1 cellular context compared by ENCODE assay signal in the genomic region with DNA sequence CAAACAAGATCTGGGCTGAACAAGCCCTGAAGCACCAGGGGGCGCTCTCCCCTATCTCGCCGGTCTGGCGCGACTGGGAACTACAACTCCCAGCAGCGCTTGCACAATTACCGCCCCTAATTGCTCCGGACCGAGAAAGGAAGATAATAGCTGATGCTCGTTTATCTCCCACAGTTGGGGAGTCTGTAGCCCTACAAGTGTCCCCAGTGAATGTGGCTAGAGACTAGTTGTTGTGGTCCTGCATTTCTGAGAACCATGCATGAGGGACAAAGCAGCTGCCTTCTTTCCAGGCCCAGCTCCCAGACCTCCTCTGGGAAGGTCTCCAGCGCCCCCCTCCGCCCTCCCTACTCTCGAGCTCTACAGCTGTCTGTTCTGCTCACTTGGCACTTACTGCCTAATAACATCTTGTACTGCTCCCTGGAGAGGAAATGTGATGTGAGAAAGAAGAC.
TF ChIP-seq lines count a peak whose summit lies in the region.

No MANE protein-coding gene starts in this region.

TF ChIP-seq in HepG2, 621 proteins besides CTCF, POLR2A, EP300 and RAD21 (continued from another document and continues in another):
- TF ChIP-seq, protein P1, sequence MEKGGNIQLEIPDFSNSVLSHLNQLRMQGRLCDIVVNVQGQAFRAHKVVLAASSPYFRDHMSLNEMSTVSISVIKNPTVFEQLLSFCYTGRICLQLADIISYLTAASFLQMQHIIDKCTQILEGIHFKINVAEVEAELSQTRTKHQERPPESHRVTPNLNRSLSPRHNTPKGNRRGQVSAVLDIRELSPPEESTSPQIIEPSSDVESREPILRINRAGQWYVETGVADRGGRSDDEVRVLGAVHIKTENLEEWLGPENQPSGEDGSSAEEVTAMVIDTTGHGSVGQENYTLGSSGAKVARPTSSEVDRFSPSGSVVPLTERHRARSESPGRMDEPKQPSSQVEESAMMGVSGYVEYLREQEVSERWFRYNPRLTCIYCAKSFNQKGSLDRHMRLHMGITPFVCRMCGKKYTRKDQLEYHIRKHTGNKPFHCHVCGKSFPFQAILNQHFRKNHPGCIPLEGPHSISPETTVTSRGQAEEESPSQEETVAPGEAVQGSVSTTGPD (CRISPR knock-in tag; IDR thresholded peaks at IDR 0.05), result 0 out of 2 replicates have a peak, but pooled peaks have one; percentile 28
- TF ChIP-seq CREB1 (IDR thresholded peaks at IDR 0.05), result no peak
- TF ChIP-seq CREB1 (CRISPR knock-in tag; IDR thresholded peaks at IDR 0.05), result peak; percentile 47; the same call in 1 of the 2 replicates
- TF ChIP-seq RARA (CRISPR knock-in tag; IDR thresholded peaks at IDR 0.05), result no peak
- TF ChIP-seq MYNN (CRISPR knock-in tag; IDR thresholded peaks at IDR 0.05; ENCODE audit: low read depth), result no peak
- TF ChIP-seq ZNF841 (CRISPR knock-in tag; IDR thresholded peaks at IDR 0.05; ENCODE audit: borderline replicate concordance), result no peak
- TF ChIP-seq, protein P2, sequence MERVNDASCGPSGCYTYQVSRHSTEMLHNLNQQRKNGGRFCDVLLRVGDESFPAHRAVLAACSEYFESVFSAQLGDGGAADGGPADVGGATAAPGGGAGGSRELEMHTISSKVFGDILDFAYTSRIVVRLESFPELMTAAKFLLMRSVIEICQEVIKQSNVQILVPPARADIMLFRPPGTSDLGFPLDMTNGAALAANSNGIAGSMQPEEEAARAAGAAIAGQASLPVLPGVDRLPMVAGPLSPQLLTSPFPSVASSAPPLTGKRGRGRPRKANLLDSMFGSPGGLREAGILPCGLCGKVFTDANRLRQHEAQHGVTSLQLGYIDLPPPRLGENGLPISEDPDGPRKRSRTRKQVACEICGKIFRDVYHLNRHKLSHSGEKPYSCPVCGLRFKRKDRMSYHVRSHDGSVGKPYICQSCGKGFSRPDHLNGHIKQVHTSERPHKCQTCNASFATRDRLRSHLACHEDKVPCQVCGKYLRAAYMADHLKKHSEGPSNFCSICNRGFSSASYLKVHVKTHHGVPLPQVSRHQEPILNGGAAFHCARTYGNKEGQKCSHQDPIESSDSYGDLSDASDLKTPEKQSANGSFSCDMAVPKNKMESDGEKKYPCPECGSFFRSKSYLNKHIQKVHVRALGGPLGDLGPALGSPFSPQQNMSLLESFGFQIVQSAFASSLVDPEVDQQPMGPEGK (CRISPR knock-in tag; IDR thresholded peaks at IDR 0.05), result peak; percentile 31; the same call in 1 of the 2 replicates
- no peak for TF ChIP-seq ZNF30 (CRISPR knock-in tag; IDR thresholded peaks at IDR 0.05)
- no peak for TF ChIP-seq TEAD3 (CRISPR knock-in tag; optimal IDR thresholded peaks at IDR 0.05; ENCODE audit: borderline replicate concordance)
- TF ChIP-seq SSRP1 (CRISPR knock-in tag; IDR thresholded peaks at IDR 0.05), result no peak
- TF ChIP-seq ZNF432 (CRISPR knock-in tag; IDR thresholded peaks at IDR 0.05; ENCODE audit: borderline replicate concordance), result no peak
- TF ChIP-seq KLF16 (CRISPR knock-in tag; IDR thresholded peaks at IDR 0.05), result peak in 1 of 2 experiments; percentile 54; a peak in 1 of 4 replicates
- TF ChIP-seq ZNF292 (CRISPR knock-in tag; IDR thresholded peaks at IDR 0.05; ENCODE audit: borderline replicate concordance, low read depth), result no peak
- no peak for TF ChIP-seq NCOA2 (CRISPR knock-in tag; IDR thresholded peaks at IDR 0.05)
- TF ChIP-seq FOSL2 (CRISPR knock-in tag; IDR thresholded peaks at IDR 0.05), result peak; percentile 40; the same call in 1 of the 2 replicates
- TF ChIP-seq ZBTB7A (CRISPR knock-in tag; IDR thresholded peaks at IDR 0.05), result no peak
- TF ChIP-seq ZNF224 (CRISPR knock-in tag; IDR thresholded peaks at IDR 0.05), result no peak
- TF ChIP-seq TOPORS (CRISPR knock-in tag; IDR thresholded peaks at IDR 0.05), result no peak
- TF ChIP-seq HIVEP1 (CRISPR knock-in tag; IDR thresholded peaks at IDR 0.05), result 0 out of 2 replicates have a peak, but pooled peaks have one; percentile 37
- no peak for TF ChIP-seq ZSCAN25 (CRISPR knock-in tag; IDR thresholded peaks at IDR 0.05)
- no peak for TF ChIP-seq PRMT3 (CRISPR knock-in tag; IDR thresholded peaks at IDR 0.05; ENCODE audit: borderline replicate concordance, low read depth)
- TF ChIP-seq FOSL1 (CRISPR knock-in tag; IDR thresholded peaks at IDR 0.05; ENCODE audit: borderline replicate concordance), result no peak
- TF ChIP-seq TMF1 (CRISPR knock-in tag; IDR thresholded peaks at IDR 0.05; ENCODE audit: low read depth), result no peak
- no peak for TF ChIP-seq HNRNPK (IDR thresholded peaks at IDR 0.05; ENCODE audit: low read depth, low read length, poor library complexity, severe bottlenecking)
- no peak for TF ChIP-seq ZSCAN12 (CRISPR knock-in tag; IDR thresholded peaks at IDR 0.05)
- TF ChIP-seq ZNF660 (CRISPR knock-in tag; IDR thresholded peaks at IDR 0.05; ENCODE audit: borderline replicate concordance, low read depth), result no peak
- TF ChIP-seq ZNF225 (CRISPR knock-in tag; IDR thresholded peaks at IDR 0.05), result no peak
- TF ChIP-seq, protein P3, sequence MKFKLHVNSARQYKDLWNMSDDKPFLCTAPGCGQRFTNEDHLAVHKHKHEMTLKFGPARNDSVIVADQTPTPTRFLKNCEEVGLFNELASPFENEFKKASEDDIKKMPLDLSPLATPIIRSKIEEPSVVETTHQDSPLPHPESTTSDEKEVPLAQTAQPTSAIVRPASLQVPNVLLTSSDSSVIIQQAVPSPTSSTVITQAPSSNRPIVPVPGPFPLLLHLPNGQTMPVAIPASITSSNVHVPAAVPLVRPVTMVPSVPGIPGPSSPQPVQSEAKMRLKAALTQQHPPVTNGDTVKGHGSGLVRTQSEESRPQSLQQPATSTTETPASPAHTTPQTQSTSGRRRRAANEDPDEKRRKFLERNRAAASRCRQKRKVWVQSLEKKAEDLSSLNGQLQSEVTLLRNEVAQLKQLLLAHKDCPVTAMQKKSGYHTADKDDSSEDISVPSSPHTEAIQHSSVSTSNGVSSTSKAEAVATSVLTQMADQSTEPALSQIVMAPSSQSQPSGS (CRISPR knock-in tag; IDR thresholded peaks at IDR 0.05), result no peak
- no peak for TF ChIP-seq TCF12 (IDR thresholded peaks at IDR 0.05)
- no peak for TF ChIP-seq TCF12 (CRISPR knock-in tag; IDR thresholded peaks at IDR 0.05)
- TF ChIP-seq, protein P4, sequence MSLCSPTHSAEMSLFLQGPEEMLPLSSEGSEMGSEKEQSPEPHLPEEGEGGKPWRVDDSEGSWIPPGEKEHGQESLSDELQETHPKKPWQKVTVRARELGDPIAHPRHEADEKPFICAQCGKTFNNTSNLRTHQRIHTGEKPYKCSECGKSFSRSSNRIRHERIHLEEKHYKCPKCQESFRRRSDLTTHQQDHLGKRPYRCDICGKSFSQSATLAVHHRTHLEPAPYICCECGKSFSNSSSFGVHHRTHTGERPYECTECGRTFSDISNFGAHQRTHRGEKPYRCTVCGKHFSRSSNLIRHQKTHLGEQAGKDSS (CRISPR knock-in tag; IDR thresholded peaks at IDR 0.05; ENCODE audit: borderline replicate concordance, low read depth), result no peak
- TF ChIP-seq CENPT (CRISPR knock-in tag; IDR thresholded peaks at IDR 0.05; ENCODE audit: low read depth), result no peak
- no peak for TF ChIP-seq PPARG (CRISPR knock-in tag; conservative IDR thresholded peaks at IDR 0.05)
- TF ChIP-seq, protein P5, sequence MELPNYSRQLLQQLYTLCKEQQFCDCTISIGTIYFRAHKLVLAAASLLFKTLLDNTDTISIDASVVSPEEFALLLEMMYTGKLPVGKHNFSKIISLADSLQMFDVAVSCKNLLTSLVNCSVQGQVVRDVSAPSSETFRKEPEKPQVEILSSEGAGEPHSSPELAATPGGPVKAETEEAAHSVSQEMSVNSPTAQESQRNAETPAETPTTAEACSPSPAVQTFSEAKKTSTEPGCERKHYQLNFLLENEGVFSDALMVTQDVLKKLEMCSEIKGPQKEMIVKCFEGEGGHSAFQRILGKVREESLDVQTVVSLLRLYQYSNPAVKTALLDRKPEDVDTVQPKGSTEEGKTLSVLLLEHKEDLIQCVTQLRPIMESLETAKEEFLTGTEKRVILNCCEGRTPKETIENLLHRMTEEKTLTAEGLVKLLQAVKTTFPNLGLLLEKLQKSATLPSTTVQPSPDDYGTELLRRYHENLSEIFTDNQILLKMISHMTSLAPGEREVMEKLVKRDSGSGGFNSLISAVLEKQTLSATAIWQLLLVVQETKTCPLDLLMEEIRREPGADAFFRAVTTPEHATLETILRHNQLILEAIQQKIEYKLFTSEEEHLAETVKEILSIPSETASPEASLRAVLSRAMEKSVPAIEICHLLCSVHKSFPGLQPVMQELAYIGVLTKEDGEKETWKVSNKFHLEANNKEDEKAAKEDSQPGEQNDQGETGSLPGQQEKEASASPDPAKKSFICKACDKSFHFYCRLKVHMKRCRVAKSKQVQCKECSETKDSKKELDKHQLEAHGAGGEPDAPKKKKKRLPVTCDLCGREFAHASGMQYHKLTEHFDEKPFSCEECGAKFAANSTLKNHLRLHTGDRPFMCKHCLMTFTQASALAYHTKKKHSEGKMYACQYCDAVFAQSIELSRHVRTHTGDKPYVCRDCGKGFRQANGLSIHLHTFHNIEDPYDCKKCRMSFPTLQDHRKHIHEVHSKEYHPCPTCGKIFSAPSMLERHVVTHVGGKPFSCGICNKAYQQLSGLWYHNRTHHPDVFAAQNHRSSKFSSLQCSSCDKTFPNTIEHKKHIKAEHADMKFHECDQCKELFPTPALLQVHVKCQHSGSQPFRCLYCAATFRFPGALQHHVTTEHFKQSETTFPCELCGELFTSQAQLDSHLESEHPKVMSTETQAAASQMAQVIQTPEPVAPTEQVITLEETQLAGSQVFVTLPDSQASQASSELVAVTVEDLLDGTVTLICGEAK (IDR thresholded peaks at IDR 0.05), result no peak
- TF ChIP-seq, protein P5 (CRISPR knock-in tag; IDR thresholded peaks at IDR 0.05), result no peak
- no peak for TF ChIP-seq ZNF274 (CRISPR knock-in tag; IDR thresholded peaks at IDR 0.05)
- TF ChIP-seq NR2F1 (CRISPR knock-in tag; IDR thresholded peaks at IDR 0.05), result no peak
- TF ChIP-seq KMT2B (CRISPR knock-in tag; IDR thresholded peaks at IDR 0.05), result no peak
- no peak for TF ChIP-seq RARG (CRISPR knock-in tag; IDR thresholded peaks at IDR 0.05; ENCODE audit: low read depth)
- peak; percentile 22 for TF ChIP-seq SKI (IDR thresholded peaks at IDR 0.05; ENCODE audit: partially characterized antibody)
- TF ChIP-seq SRSF1 (optimal IDR thresholded peaks at IDR 0.05; ENCODE audit: low read depth, low read length), result no peak
- TF ChIP-seq, protein P6, sequence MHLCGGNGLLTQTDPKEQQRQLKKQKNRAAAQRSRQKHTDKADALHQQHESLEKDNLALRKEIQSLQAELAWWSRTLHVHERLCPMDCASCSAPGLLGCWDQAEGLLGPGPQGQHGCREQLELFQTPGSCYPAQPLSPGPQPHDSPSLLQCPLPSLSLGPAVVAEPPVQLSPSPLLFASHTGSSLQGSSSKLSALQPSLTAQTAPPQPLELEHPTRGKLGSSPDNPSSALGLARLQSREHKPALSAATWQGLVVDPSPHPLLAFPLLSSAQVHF (CRISPR knock-in tag; IDR thresholded peaks at IDR 0.05), result no peak
- TF ChIP-seq ZNF614 (CRISPR knock-in tag; IDR thresholded peaks at IDR 0.05; ENCODE audit: borderline replicate concordance), result peak; percentile 47; the same call in 1 of the 2 replicates
- no peak for TF ChIP-seq ARNT (IDR thresholded peaks at IDR 0.05)
- peak; percentile 75 for TF ChIP-seq GABPB1 (CRISPR knock-in tag; IDR thresholded peaks at IDR 0.05)
- peak; percentile 66 for TF ChIP-seq SMC3 (IDR thresholded peaks at IDR 0.05; ENCODE audit: low read length)
- TF ChIP-seq ZNF317 (CRISPR knock-in tag; IDR thresholded peaks at IDR 0.05), result peak; percentile 71
- TF ChIP-seq UBTF (CRISPR knock-in tag; IDR thresholded peaks at IDR 0.05), result no peak
- TF ChIP-seq ZNF776 (CRISPR knock-in tag; IDR thresholded peaks at IDR 0.05), result peak; percentile 60; the same call in 1 of the 2 replicates
- no peak for TF ChIP-seq ZNF460 (CRISPR knock-in tag; IDR thresholded peaks at IDR 0.05; ENCODE audit: borderline replicate concordance)
- 0 out of 2 replicates have a peak, but pooled peaks have one; percentile 5 for TF ChIP-seq EZH2 (conservative IDR thresholded peaks at IDR 0.05; ENCODE audit: low read depth, low read length)
- TF ChIP-seq ZNF773 (CRISPR knock-in tag; IDR thresholded peaks at IDR 0.05; ENCODE audit: borderline replicate concordance), result no peak
